ENCODE assay signal across 17 cellular contexts in the genomic region with DNA sequence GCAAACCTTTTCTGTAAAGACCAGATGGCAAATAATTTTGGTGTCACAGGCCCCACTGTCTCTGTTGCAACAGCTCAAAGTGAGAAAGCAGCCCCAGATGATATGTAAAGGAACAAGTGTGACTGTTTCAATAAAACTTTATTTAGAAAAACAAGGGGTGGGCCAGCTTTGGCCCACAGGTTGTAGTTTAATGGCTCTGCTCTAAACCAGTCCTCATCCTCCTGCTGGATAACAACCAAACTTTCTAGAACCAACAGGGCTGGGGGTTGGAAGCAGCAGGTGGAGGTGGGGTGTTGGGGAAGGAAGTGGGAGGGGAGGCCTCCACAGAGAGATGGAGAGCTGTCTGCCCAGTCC. TPM values are rescaled to one million over a fixed set of nuclear protein-coding genes. Genes with fewer than 3 reads are reported as not detected.
DNase-seq lines count a peak whose midpoint lies in the region; ATAC-seq, FAIRE-seq and TF ChIP-seq lines count a peak whose summit lies in the region.
"Had no signal": no experiment of that assay in that cellular context is flagged by ENCODE, and none has a peak within 500 bp of the region (broad histone marks: within the 10 kb centered on the region; RNA-seq: fewer than 3 reads in every experiment).

No MANE protein-coding gene starts in this region.

- H3K9me3 ChIP-seq in GM12878 (replicated peaks; ENCODE audit: control insufficient read depth, insufficient read depth, low read length): no peaks in the 10 kb centered on the region

- no peak for TF ChIP-seq CTCF in GM12878 (IDR thresholded peaks at IDR 0.05 in 2 of 3, conservative IDR thresholded peaks at IDR 0.05 in 1 of 3; ENCODE audit: control insufficient read depth in 2 of 3, extremely low read depth in 1 of 3, insufficient read depth in 1 of 3, low read depth in 3 of 3, low read length in 3 of 3)

- no peak overlapping the region for H3K4me3 Mint-ChIP-seq in stimulated activated naive B cell treated with anti-CD40 and anti-IgM and Interleukin-4, amounts not matched to agents 10 μg/mL and 1 μg/mL and 100 μg/mL, for 72 hours
- H3K4me3 Mint-ChIP-seq: CD14-positive monocyte; CD8-positive, alpha-beta T cell; HFFc6 had no signal

- peaks cover 4 to 10% of the 10 kb centered on the region in 2 donors for H3K36me3 Mint-ChIP-seq in stimulated activated naive B cell treated with anti-CD40 and anti-IgM and Interleukin-4, amounts not matched to agents 10 μg/mL and 1 μg/mL and 100 μg/mL, for 72 hours
- H3K36me3 Mint-ChIP-seq: CD14-positive monocyte; CD8-positive, alpha-beta T cell had no signal

- peak; percentile 31 for DNase-seq in DMS 273 (lab: John Stamatoyannopoulos, UW; ENCODE audit: unreplicated experiment)
- DNase-seq in DMS 273 treated with DMSO at 0.1 percent for 48 hours (lab: John Stamatoyannopoulos, UW): no peak
- DNase-seq in NAMALWA (ENCODE audit: low spot score): peak; percentile 16
- no peak for DNase-seq in GM12878 (ENCODE audit: low read depth, low spot score)
- no peak for DNase-seq in stimulated activated naive B cell treated with anti-CD40 and anti-IgM and Interleukin-4, amounts not matched to agents 10 μg/mL and 1 μg/mL and 100 μg/mL, for 72 hours
- DNase-seq in RCC 7860 (ENCODE audit: low spot score): no peak
- no peak for DNase-seq in NCI-H2196 treated with DMSO at 0.1 percent for 48 hours (lab: John Stamatoyannopoulos, UW; ENCODE audit: unreplicated experiment)
- DNase-seq: CD8-positive, alpha-beta T cell; COR-L47; DMS53; GF-D8; HCEC 1CT; HFFc6 had no signal

- in situ Hi-C loops in GM12878 (cut with MboI): loop anchor here (10.0 kb wide), 1 partner anchor 202 kb away; no protein-coding TSS in a partner anchor

- POLR2A ChIA-PET in GM12878 (lab: Charles Lee): no interaction called here

- CTCF ChIA-PET in GM12878 (lab: Yijun Ruan, JAX): interaction anchor here (1.1 kb wide), 1 partner anchor 89 kb away, joined by 3 read pairs; no protein-coding TSS in a partner anchor

- H3K27me3 ChIP-seq in GM12878 (replicated peaks in 1 of 2; ENCODE audit: control insufficient read depth in 2 of 2, insufficient read depth in 2 of 2, low read length in 1 of 2): peaks cover 1 to 3% of the 10 kb centered on the region in 2 experiments; a peak in 1 of 4 replicates

- H3K4me2 ChIP-seq in GM12878 (ENCODE audit: control insufficient read depth, insufficient read depth): no peak overlapping the region

- no peaks in the 10 kb centered on the region for H3K9me3 Mint-ChIP-seq in stimulated activated naive B cell treated with anti-CD40 and anti-IgM and Interleukin-4, amounts not matched to agents 10 μg/mL and 1 μg/mL and 100 μg/mL, for 72 hours
- H3K9me3 Mint-ChIP-seq: CD8-positive, alpha-beta T cell; HFFc6 had no signal

- H3K27ac Mint-ChIP-seq in stimulated activated naive B cell treated with anti-CD40 and anti-IgM and Interleukin-4, amounts not matched to agents 10 μg/mL and 1 μg/mL and 100 μg/mL, for 72 hours: peak overlapping the region; percentile 57
- H3K27ac Mint-ChIP-seq: CD8-positive, alpha-beta T cell; HFFc6 had no signal

- no peak overlapping the region for H3K27ac ChIP-seq in GM12878 (ENCODE audit: control insufficient read depth, insufficient read depth)
- H3K27ac ChIP-seq: 22Rv1, HL-60 had no signal

- no peaks in the 10 kb centered on the region for H3K79me2 ChIP-seq in GM12878 (ENCODE audit: control insufficient read depth, insufficient read depth, low read length)

- SMC1A ChIA-PET in GM12878 (lab: Charles Lee; ENCODE audit: uncharacterized antibody, unreplicated experiment): no interaction called here

- H2AFZ ChIP-seq in GM12878 (ENCODE audit: control insufficient read depth, low read depth, low read length): no peak overlapping the region

- RAD21 ChIA-PET in GM12878 (lab: Charles Lee; ENCODE audit: unreplicated experiment): no interaction called here

- TF ChIP-seq EP300 in GM12878 (IDR thresholded peaks at IDR 0.05; ENCODE audit: borderline replicate concordance in 1 of 2, control insufficient read depth in 1 of 2, low read depth in 2 of 2, low read length in 2 of 2): no peak

- no peak for ATAC-seq in GM12878
- no peak for ATAC-seq in stimulated activated naive B cell treated with anti-CD40 and anti-IgM and Interleukin-4, amounts not matched to agents 10 μg/mL and 1 μg/mL and 100 μg/mL, for 72 hours (replicated peaks)
- ATAC-seq: CD8-positive, alpha-beta T cell had no signal

- FAIRE-seq in GM12878 (lab: Jason Lieb, UNC): no peak
- FAIRE-seq in RCC 7860 (lab: Jason Lieb, UNC): no peak
- FAIRE-seq: D721Med had no signal

- TF ChIP-seq POLR2A in GM12878 (IDR thresholded peaks at IDR 0.05; ENCODE audit: low read depth, low read length): no peak

- no peaks in the 10 kb centered on the region for H3K36me3 ChIP-seq in GM12878 (ENCODE audit: control insufficient read depth in 2 of 2, insufficient read depth in 2 of 2, low read length in 1 of 2)

- H3K27me3 Mint-ChIP-seq in stimulated activated naive B cell treated with anti-CD40 and anti-IgM and Interleukin-4, amounts not matched to agents 10 μg/mL and 1 μg/mL and 100 μg/mL, for 72 hours: peaks cover 19 to 39% of the 10 kb centered on the region in 2 donors

- no peak overlapping the region for H3K9ac ChIP-seq in GM12878 (ENCODE audit: control insufficient read depth, insufficient read depth, low read length)

- intact Hi-C loops in GM12878 (cut with micrococcal nuclease; ENCODE audit: unreplicated experiment): loop anchor here (10.0 kb wide), 1 partner anchor 562 kb away; a partner anchor contains a TSS

- no peak overlapping the region for H3K4me3 ChIP-seq in GM12878

- peaks cover 6% of the 10 kb centered on the region for H3K4me1 ChIP-seq in GM12878 (ENCODE audit: control insufficient read depth, insufficient read depth, low read length)

- no TSS peak for BruUV-seq in GM12878 (replicated peaks; lab: Mats Ljungman, UMichigan)

- no peak for TF ChIP-seq RAD21 in GM12878 (IDR thresholded peaks at IDR 0.05; ENCODE audit: insufficient read depth, low read depth, low read length)

- H4K20me1 ChIP-seq in GM12878 (ENCODE audit: control insufficient read depth, insufficient read depth): no peaks in the 10 kb centered on the region

- peaks cover 6 to 30% of the 10 kb centered on the region in 2 donors for H3K4me1 Mint-ChIP-seq in stimulated activated naive B cell treated with anti-CD40 and anti-IgM and Interleukin-4, amounts not matched to agents 10 μg/mL and 1 μg/mL and 100 μg/mL, for 72 hours

TF ChIP-seq in GM12878, 131 proteins besides CTCF, POLR2A, EP300 and RAD21:
- TF ChIP-seq, protein P1, sequence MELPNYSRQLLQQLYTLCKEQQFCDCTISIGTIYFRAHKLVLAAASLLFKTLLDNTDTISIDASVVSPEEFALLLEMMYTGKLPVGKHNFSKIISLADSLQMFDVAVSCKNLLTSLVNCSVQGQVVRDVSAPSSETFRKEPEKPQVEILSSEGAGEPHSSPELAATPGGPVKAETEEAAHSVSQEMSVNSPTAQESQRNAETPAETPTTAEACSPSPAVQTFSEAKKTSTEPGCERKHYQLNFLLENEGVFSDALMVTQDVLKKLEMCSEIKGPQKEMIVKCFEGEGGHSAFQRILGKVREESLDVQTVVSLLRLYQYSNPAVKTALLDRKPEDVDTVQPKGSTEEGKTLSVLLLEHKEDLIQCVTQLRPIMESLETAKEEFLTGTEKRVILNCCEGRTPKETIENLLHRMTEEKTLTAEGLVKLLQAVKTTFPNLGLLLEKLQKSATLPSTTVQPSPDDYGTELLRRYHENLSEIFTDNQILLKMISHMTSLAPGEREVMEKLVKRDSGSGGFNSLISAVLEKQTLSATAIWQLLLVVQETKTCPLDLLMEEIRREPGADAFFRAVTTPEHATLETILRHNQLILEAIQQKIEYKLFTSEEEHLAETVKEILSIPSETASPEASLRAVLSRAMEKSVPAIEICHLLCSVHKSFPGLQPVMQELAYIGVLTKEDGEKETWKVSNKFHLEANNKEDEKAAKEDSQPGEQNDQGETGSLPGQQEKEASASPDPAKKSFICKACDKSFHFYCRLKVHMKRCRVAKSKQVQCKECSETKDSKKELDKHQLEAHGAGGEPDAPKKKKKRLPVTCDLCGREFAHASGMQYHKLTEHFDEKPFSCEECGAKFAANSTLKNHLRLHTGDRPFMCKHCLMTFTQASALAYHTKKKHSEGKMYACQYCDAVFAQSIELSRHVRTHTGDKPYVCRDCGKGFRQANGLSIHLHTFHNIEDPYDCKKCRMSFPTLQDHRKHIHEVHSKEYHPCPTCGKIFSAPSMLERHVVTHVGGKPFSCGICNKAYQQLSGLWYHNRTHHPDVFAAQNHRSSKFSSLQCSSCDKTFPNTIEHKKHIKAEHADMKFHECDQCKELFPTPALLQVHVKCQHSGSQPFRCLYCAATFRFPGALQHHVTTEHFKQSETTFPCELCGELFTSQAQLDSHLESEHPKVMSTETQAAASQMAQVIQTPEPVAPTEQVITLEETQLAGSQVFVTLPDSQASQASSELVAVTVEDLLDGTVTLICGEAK (IDR thresholded peaks at IDR 0.05; ENCODE audit: borderline replicate concordance): peak; percentile 75
- TF ChIP-seq ZNF24 (IDR thresholded peaks at IDR 0.05): no peak
TF ChIP-seq in GM12878: peak in this region for 1.

RNA-seq across cellular contexts. Expression of a gene that starts 28.8 kb away (rescaled TPM):
- not detected in 2 replicates for total RNA-seq in GM12878 (2013; cell fraction: nucleolus; rRNA removed)
- total RNA-seq in GM12878 (2014; rRNA removed) (not detected in 2 replicates), GM12878 (2014; rRNA removed; fragmentation: Illumina TruSeq; extraction: Trizol) (not detected in 2 replicates), GM12878 (2021) (0.05 and 0.11 TPM in 2 replicates)
- not detected for polyA plus RNA-seq in GM12878 (2011; ENCODE audit: low read depth)
- polyA plus RNA-seq in GM12878 (2011; rRNA removed) (not detected in 2 replicates), GM12878 (2014; fragmentation: Illumina TruSeq; extraction: Trizol) (not detected in 2 replicates), GM12878 (2014; fragmentation: Nextera tagmentation; extraction: Ambion mirVana) (not detected), GM12878 (2014; rRNA removed) (not detected in 2 replicates), GM12878 (2016; fragmentation: Nextera tagmentation; extraction: Ambion mirVana) (not detected)
- polyA plus RNA-seq in GM12878 (2011; cell fraction: cytosol; rRNA removed): not detected in 2 replicates
- not detected in 2 replicates for polyA plus RNA-seq in GM12878 (2011; cell fraction: nucleus; rRNA removed)
- not detected in 2 replicates for polyA plus RNA-seq in GM12878 (2012)
- not detected in 2 replicates for polyA minus RNA-seq in GM12878 (2011; rRNA and poly(A)+ RNA removed)
- polyA minus RNA-seq in GM12878 (2011; cell fraction: cytosol; rRNA and poly(A)+ RNA removed): not detected in 2 replicates
- not detected in 2 replicates for polyA minus RNA-seq in GM12878 (2011; cell fraction: nucleus; rRNA and poly(A)+ RNA removed)
- total RNA-seq: CD8-positive, alpha-beta T cell had no signal
- polyA plus RNA-seq: CD14-positive monocyte had no signal

Comparison
In these comparisons a context has a peak if more than half of its experiments do, and no peak if none do; other contexts are left out.
1. DNase-seq: peak in DMS 273 (single experiment) and NAMALWA (single experiment); none in DMS 273 treated with DMSO at 0.1 percent for 48 hours (single experiment), GM12878 (single experiment), stimulated activated naive B cell treated with anti-CD40 and anti-IgM and Interleukin-4, amounts not matched to agents 10 μg/mL and 1 μg/mL and 100 μg/mL, for 72 hours (single experiment), RCC 7860 (single experiment) and NCI-H2196 treated with DMSO at 0.1 percent for 48 hours (single experiment).